In genomic region chr13:46211116-46211515, GRCh38 we compare ENCODE assay signal across 8 cellular contexts. TPM values are rescaled to one million over a fixed set of nuclear protein-coding genes. Genes with fewer than 3 reads are reported as not detected.
DNase-seq lines count a peak whose midpoint lies in the region; ATAC-seq, FAIRE-seq and TF ChIP-seq lines count a peak whose summit lies in the region.

No MANE protein-coding gene starts in this region.

- H3K4me1 Mint-ChIP-seq in chondrocyte (ENCODE audit: low read depth) = peaks cover 11% of the 10 kb centered on the region

- peaks cover under 1% of the 10 kb centered on the region for H3K36me3 Mint-ChIP-seq in chondrocyte (ENCODE audit: low read depth)

- H3K9me3 ChIP-seq in mucosa of rectum (ENCODE audit: control insufficient read depth in 2 of 2, low read length in 2 of 2) = no peaks in the 10 kb centered on the region

- peak overlapping the region; percentile 17 to 63 for H3K9ac ChIP-seq in mucosa of rectum (ENCODE audit: low read depth in 1 of 2, low read length in 2 of 2)

- peaks cover 4% of the 10 kb centered on the region for H3K9me3 Mint-ChIP-seq in chondrocyte (ENCODE audit: low read depth)

- peaks cover 1% of the 10 kb centered on the region for H3K27me3 Mint-ChIP-seq in chondrocyte (ENCODE audit: low read depth)

- H3K27ac ChIP-seq in mucosa of rectum (ENCODE audit: low read depth in 2 of 2, low read length in 2 of 2) = no peak overlapping the region

- no peak for FAIRE-seq in urothelium cell line (lab: Jason Lieb, UNC)

- peak overlapping the region; percentile 74 for H3K4me3 Mint-ChIP-seq in chondrocyte (ENCODE audit: unreplicated experiment)

- peaks cover 2 to 3% of the 10 kb centered on the region in 2 donors for H3K4me1 ChIP-seq in mucosa of rectum (ENCODE audit: control insufficient read depth in 2 of 2, insufficient read depth in 2 of 2, low read length in 2 of 2)

- H3K36me3 ChIP-seq in mucosa of rectum (ENCODE audit: control insufficient read depth in 2 of 2, insufficient read depth in 2 of 2, low read length in 2 of 2) = no peaks in the 10 kb centered on the region

- H3K27ac Mint-ChIP-seq in chondrocyte (ENCODE audit: unreplicated experiment) = peak overlapping the region; percentile 39

- H3K4me3 ChIP-seq in mucosa of rectum (ENCODE audit: low read length in 2 of 2) = peak overlapping the region; percentile 66 to 73

- peak; percentile 20 for DNase-seq in SIG-M5 treated with dmso at 0.1 percent for 504 hours (lab: John Stamatoyannopoulos, UW; ENCODE audit: unreplicated experiment)
- DNase-seq in SIG-M5 (lab: John Stamatoyannopoulos, UW) = no peak
- DNase-seq in T follicular helper cell (ENCODE audit: low read depth) = peak; percentile 45
- DNase-seq in chondrocyte (ENCODE audit: low spot score) = no peak
- peak; percentile 3 for DNase-seq in urothelium cell line (ENCODE audit: low spot score)
- DNase-seq in NCI-H1436 treated with DMSO at 0.1 percent for 48 hours (lab: John Stamatoyannopoulos, UW) = no peak

- H3K27me3 ChIP-seq in mucosa of rectum (ENCODE audit: control insufficient read depth in 2 of 2, insufficient read depth in 2 of 2, low read length in 2 of 2) = peaks cover 0 to 8% of the 10 kb centered on the region in 2 donors

- peak; percentile 48 for ATAC-seq in HG03354 (IDR thresholded peaks at IDR 0.05; ENCODE audit: poor library complexity, severe bottlenecking, unreplicated experiment)

- TF ChIP-seq CTCF in chondrocyte (IDR thresholded peaks at IDR 0.05) = no peak

RNA-seq across cellular contexts. Expression of gene LRRC63, which starts 0.6 kb away (rescaled TPM):
- total RNA-seq in chondrocyte = 0.15 TPM in 1 of 3 replicates, not detected in the others

RNA-seq across cellular contexts. Expression of gene LCP1, which starts 29.1 kb away (rescaled TPM):
- total RNA-seq in chondrocyte = 0.19 to 1.2 TPM (median 1.00 TPM) in 3 replicates

Comparison
In these comparisons a context has a peak if more than half of its experiments do, and no peak if none do; other contexts are left out.
1. DNase-seq: peak in SIG-M5 treated with dmso at 0.1 percent for 504 hours (single experiment), T follicular helper cell (single experiment) and urothelium cell line (single experiment); none in SIG-M5 (single experiment), chondrocyte (single experiment) and NCI-H1436 treated with DMSO at 0.1 percent for 48 hours (single experiment).